10 cellular contexts compared by ENCODE assay signal in genomic region chr10:93503075-93503474, GRCh38. TPM values are rescaled to one million over a fixed set of nuclear protein-coding genes. Genes with fewer than 3 reads are reported as not detected.
DNase-seq lines count a peak whose midpoint lies in the region; ATAC-seq, FAIRE-seq and TF ChIP-seq lines count a peak whose summit lies in the region.
"Had no signal": no experiment of that assay in that cellular context is flagged by ENCODE, and none has a peak within 500 bp of the region (broad histone marks: within the 10 kb centered on the region; RNA-seq: fewer than 3 reads in every experiment).

No MANE protein-coding gene starts in this region.

- H3K23ac ChIP-seq in mesendoderm (ENCODE audit: low read length): no peak overlapping the region

- no peak overlapping the region for H3K56ac ChIP-seq in mesendoderm (ENCODE audit: low read length)

- no peak overlapping the region for H3K27ac ChIP-seq in mesendoderm (ENCODE audit: low read depth, low read length)

- peaks cover 11% of the 10 kb centered on the region for H3K79me2 ChIP-seq in mesendoderm (ENCODE audit: control insufficient read depth, insufficient read depth, low read length)

- H2BK5ac ChIP-seq in mesendoderm (ENCODE audit: low read length): no peak overlapping the region

- H3K18ac ChIP-seq in mesendoderm (ENCODE audit: low read length): no peak overlapping the region

- FAIRE-seq in HTR-8/SVneo (lab: Jason Lieb, UNC): no peak
- FAIRE-seq: colon had no signal

- H3K79me1 ChIP-seq in mesendoderm (ENCODE audit: low read length): peaks cover 2% of the 10 kb centered on the region

- H3K4ac ChIP-seq in mesendoderm (ENCODE audit: low read depth, low read length): no peak overlapping the region

- H3K4me2 ChIP-seq in mesendoderm (ENCODE audit: low read length): no peak overlapping the region

- in situ Hi-C loops in GM13976 (cut with MboI; ENCODE audit: low sequenced_read_pairs, unreplicated experiment): no loop called here

- H3K27me3 ChIP-seq in mesendoderm (ENCODE audit: insufficient read depth, low read length, poor library complexity): no peaks in the 10 kb centered on the region

- H3K4me3 ChIP-seq in mesendoderm (ENCODE audit: low read length): no peak overlapping the region

- peaks cover 2% of the 10 kb centered on the region for H3K4me1 ChIP-seq in mesendoderm (ENCODE audit: control insufficient read depth, low read depth, low read length)

- no CpG with 5 or more reads among the region's 6 CpGs for WGBS in mesendoderm (ENCODE audit: extremely low coverage, insufficient coverage, low lambda C conversion rate)

- TF ChIP-seq CTCF in GM13976 (IDR thresholded peaks at IDR 0.05; ENCODE audit: borderline replicate concordance, control extremely low read depth, extremely low read depth, insufficient read depth, missing control alignments): no peak

- no peak overlapping the region for H2AK5ac ChIP-seq in mesendoderm (ENCODE audit: low read length)

- DNase-seq in GM13976 (ENCODE audit: low spot score) (peak; percentile 25), amniotic epithelial cell (ENCODE audit: low read depth) (peak; percentile 42), mesendoderm (no peak), HTR-8/SVneo (ENCODE audit: insufficient read length, low spot score) (no peak), NCI-H1930 (lab: John Stamatoyannopoulos, UW) (no peak)
- DNase-seq: NCI-H1436 treated with DMSO at 0.1 percent for 48 hours had no signal

- no peak overlapping the region for H3K9ac ChIP-seq in mesendoderm (ENCODE audit: low read length)

- no peak overlapping the region for H4K5ac ChIP-seq in mesendoderm (ENCODE audit: low read length)

- ATAC-seq in GM19438 (IDR thresholded peaks at IDR 0.05; ENCODE audit: low read depth, unreplicated experiment): peak; percentile 86
- peak; percentile 81 for ATAC-seq in HG03064 (IDR thresholded peaks at IDR 0.05; ENCODE audit: low read depth, unreplicated experiment)
- no peak for ATAC-seq in HG03469 (IDR thresholded peaks at IDR 0.05; ENCODE audit: unreplicated experiment)

- no peak overlapping the region for H2BK15ac ChIP-seq in mesendoderm (replicated peaks; ENCODE audit: low read depth)

- H4K8ac ChIP-seq in mesendoderm (ENCODE audit: low read depth, low read length): no peak overlapping the region

- no peak overlapping the region for H2BK120ac ChIP-seq in mesendoderm (ENCODE audit: low read depth, low read length)

- peaks cover 3% of the 10 kb centered on the region for H3K36me3 ChIP-seq in mesendoderm (ENCODE audit: control insufficient read depth, insufficient read depth, low read length)

RNA-seq across cellular contexts. Expression of gene CEP55, which starts 6.7 kb away (rescaled TPM):
- 26.7 TPM for polyA plus RNA-seq in mesendoderm (2013, experiment 1 of 2)
- polyA plus RNA-seq in mesendoderm (2013, experiment 2 of 2): 27.1 TPM

RNA-seq across cellular contexts. Expression of gene MYOF, which starts 20.9 kb away (rescaled TPM):
- polyA plus RNA-seq in mesendoderm (2013, experiment 1 of 2): 2.4 TPM
- polyA plus RNA-seq in mesendoderm (2013, experiment 2 of 2): 2.5 TPM

Comparison
In these comparisons a context has a peak if more than half of its experiments do, and no peak if none do; other contexts are left out.
1. DNase-seq: peak in GM13976 (single experiment) and amniotic epithelial cell (single experiment); none in mesendoderm (single experiment), HTR-8/SVneo (single experiment) and NCI-H1930 (0 of 2).